15 cellular contexts compared by ENCODE assay signal in the genomic region with DNA sequence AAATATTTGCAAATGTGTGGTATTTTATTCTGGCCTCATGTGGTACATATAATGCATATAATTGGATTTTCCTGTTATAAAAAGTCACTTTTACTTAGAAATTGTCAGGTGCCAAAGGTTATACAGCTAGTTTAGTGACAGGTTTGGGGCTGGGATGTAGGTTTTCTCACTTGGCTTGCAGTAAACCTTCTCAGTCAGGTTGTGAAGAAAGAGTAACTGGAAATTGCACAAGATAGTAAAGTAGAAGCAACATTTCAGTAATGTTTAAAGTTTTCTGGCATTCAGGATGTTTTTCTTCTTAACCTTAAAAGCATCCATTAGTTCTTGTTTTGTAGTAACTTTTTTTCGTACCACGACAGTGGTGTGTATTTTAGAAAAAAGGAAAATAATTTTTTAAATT. TPM values are rescaled to one million over a fixed set of nuclear protein-coding genes. Genes with fewer than 3 reads are reported as not detected.
A peak's percentile ranks its signal among the peaks of the same experiment; 100 is the strongest.
DNase-seq lines count a peak whose midpoint lies in the region; ATAC-seq, FAIRE-seq and TF ChIP-seq lines count a peak whose summit lies in the region.
"Had no signal": no experiment of that assay in that cellular context is flagged by ENCODE, and none has a peak within 500 bp of the region (broad histone marks: within the 10 kb centered on the region; RNA-seq: fewer than 3 reads in every experiment).

No MANE protein-coding gene starts in this region.

- H3K4me3 Mint-ChIP-seq in chondrocyte (ENCODE audit: unreplicated experiment) (no peak overlapping the region), progenitor cell of endocrine pancreas (ENCODE audit: low read depth) (no peak overlapping the region)
- H3K4me3 Mint-ChIP-seq: activated CD4-positive, alpha-beta memory T cell treated with anti-CD3 and anti-CD28 coated beads for 36 hours; brain had no signal

- H4K91ac ChIP-seq in mesenchymal stem cell (ENCODE audit: low read length), result no peak overlapping the region

- peak overlapping the region; percentile 21 for H3K9ac ChIP-seq in mesenchymal stem cell (ENCODE audit: low read length)

- no peak overlapping the region for H3K27ac ChIP-seq in mesenchymal stem cell (ENCODE audit: low read length, poor library complexity, severe bottlenecking)
- H3K27ac ChIP-seq: tibial artery had no signal

- H3K9me3 Mint-ChIP-seq in chondrocyte (ENCODE audit: low read depth) (peaks cover under 1% of the 10 kb centered on the region), progenitor cell of endocrine pancreas (ENCODE audit: low read depth) (peaks cover 10% of the 10 kb centered on the region)

- peaks cover 7% of the 10 kb centered on the region for H3K79me1 ChIP-seq in mesenchymal stem cell (replicated peaks; ENCODE audit: low read length, poor library complexity, severe bottlenecking)

- no peaks in the 10 kb centered on the region for H3K9me3 ChIP-seq in mesenchymal stem cell (ENCODE audit: control insufficient read depth, low read length)
- H3K9me3 ChIP-seq: tibial artery had no signal

- H2BK5ac ChIP-seq in mesenchymal stem cell (ENCODE audit: low read depth, low read length, poor library complexity, severe bottlenecking), result no peak overlapping the region

- peak; percentile 6 for FAIRE-seq in A204.1 (lab: Jason Lieb, UNC)

- peaks cover under 1% of the 10 kb centered on the region for H3K36me3 Mint-ChIP-seq in chondrocyte (ENCODE audit: low read depth)
- peaks cover 15% of the 10 kb centered on the region for H3K36me3 Mint-ChIP-seq in progenitor cell of endocrine pancreas (ENCODE audit: insufficient read depth)

- no peaks in the 10 kb centered on the region for H3K27me3 ChIP-seq in mesenchymal stem cell (ENCODE audit: control insufficient read depth in 1 of 2, insufficient read depth in 1 of 2, low read length in 2 of 2)
- H3K27me3 ChIP-seq: tibial artery had no signal

- no peak overlapping the region for H3K4ac ChIP-seq in mesenchymal stem cell (ENCODE audit: low read depth in 1 of 2, low read length in 2 of 2)

- H2AFZ ChIP-seq in mesenchymal stem cell (ENCODE audit: low read depth, low read length), result no peak overlapping the region

- H3K36me3 ChIP-seq in mesenchymal stem cell (ENCODE audit: control insufficient read depth in 1 of 2, insufficient read depth in 2 of 2, low read depth in 1 of 2, low read length in 2 of 2), result no peaks in the 10 kb centered on the region
- H3K36me3 ChIP-seq: tibial artery had no signal

- no peak overlapping the region for H2AK5ac ChIP-seq in mesenchymal stem cell (ENCODE audit: low read length, severe bottlenecking)

- TF ChIP-seq CTCF in chondrocyte (IDR thresholded peaks at IDR 0.05) (no peak), progenitor cell of endocrine pancreas (IDR thresholded peaks at IDR 0.05; ENCODE audit: unreplicated experiment) (no peak)

- H3K14ac ChIP-seq in mesenchymal stem cell (ENCODE audit: low read length in 2 of 2), result no peak overlapping the region

- no peak overlapping the region for H3K18ac ChIP-seq in mesenchymal stem cell (ENCODE audit: low read depth in 1 of 2, low read length in 2 of 2)

- H3K4me3 ChIP-seq in mesenchymal stem cell (ENCODE audit: insufficient read depth in 1 of 2, low read depth in 1 of 2, low read length in 2 of 2), result no peak overlapping the region
- H3K4me3 ChIP-seq: tibial artery had no signal

- no peak overlapping the region for H4K8ac ChIP-seq in mesenchymal stem cell (ENCODE audit: low read length)

- H3K23ac ChIP-seq in mesenchymal stem cell (ENCODE audit: low read length in 2 of 2), result no peak overlapping the region

- H3K4me1 Mint-ChIP-seq in chondrocyte (ENCODE audit: low read depth) (peaks cover 78% of the 10 kb centered on the region), progenitor cell of endocrine pancreas (ENCODE audit: low read depth) (peaks cover 19% of the 10 kb centered on the region)

- H3K27ac Mint-ChIP-seq in chondrocyte (ENCODE audit: unreplicated experiment), result peak overlapping the region; percentile 65
- H3K27ac Mint-ChIP-seq in progenitor cell of endocrine pancreas, result no peak overlapping the region
- H3K27ac Mint-ChIP-seq: activated CD4-positive, alpha-beta memory T cell treated with anti-CD3 and anti-CD28 coated beads for 36 hours had no signal

- H3K27me3 Mint-ChIP-seq in chondrocyte (ENCODE audit: low read depth) (no peaks in the 10 kb centered on the region), progenitor cell of endocrine pancreas (no peaks in the 10 kb centered on the region)
- H3K27me3 Mint-ChIP-seq: activated CD4-positive, alpha-beta memory T cell treated with anti-CD3 and anti-CD28 coated beads for 36 hours; brain had no signal

- no peak overlapping the region for H2BK120ac ChIP-seq in mesenchymal stem cell (ENCODE audit: low read depth, low read length)

- H3K4me2 ChIP-seq in mesenchymal stem cell (ENCODE audit: low read length, poor library complexity, severe bottlenecking), result no peak overlapping the region

- no peak overlapping the region for H2BK12ac ChIP-seq in mesenchymal stem cell (ENCODE audit: low read length in 2 of 2)

- WGBS in mesenchymal stem cell, result no CpG with 5 or more reads among the region's 2 CpGs

- ATAC-seq in HG03196 (IDR thresholded peaks at IDR 0.05; ENCODE audit: unreplicated experiment) (no peak), GM18909 (IDR thresholded peaks at IDR 0.05; ENCODE audit: poor library complexity, unreplicated experiment) (no peak)

- H3K4me1 ChIP-seq in mesenchymal stem cell (ENCODE audit: control insufficient read depth, insufficient read depth, low read depth, low read length), result peaks cover 4% of the 10 kb centered on the region

- H2BK15ac ChIP-seq in mesenchymal stem cell (ENCODE audit: low read depth, poor library complexity, severe bottlenecking), result no peak overlapping the region

- DNase-seq in GM04503 (ENCODE audit: low read depth), result peak; percentile 8
- no peak for DNase-seq in chondrocyte (ENCODE audit: low spot score)
- DNase-seq in mesenchymal stem cell, result peak; percentile 51
- no peak for DNase-seq in activated CD4-positive, CD25-positive, alpha-beta regulatory T cell treated with anti-CD3 and anti-CD28 coated beads, Interleukin-2, amount 50 U/mL, for 72 hours
- no peak for DNase-seq in progenitor cell of endocrine pancreas (ENCODE audit: low spot score, unreplicated experiment)
- DNase-seq: activated CD4-positive, alpha-beta memory T cell treated with anti-CD3 and anti-CD28 coated beads for 36 hours; activated effector memory CD4-positive, alpha-beta T cell treated with Interleukin-2 at 50 U/mL for 16 hours; NCI-H69; nucleus accumbens; stimulated activated CD4-positive, alpha-beta T cell treated with anti-CD3 and anti-CD28 coated beads, Interleukin-15, amount 100 ng/mL, for 24 hours; tibial artery had no signal

RNA-seq across cellular contexts. Expression of gene MEF2A, which starts 53.9 kb away (rescaled TPM):
- 138 to 191 TPM (median 184 TPM) in 3 replicates for total RNA-seq in chondrocyte
- polyA plus RNA-seq in mesenchymal stem cell (2013, experiment 1 of 2), result 26.0 TPM
- polyA plus RNA-seq in mesenchymal stem cell (2013, experiment 2 of 2), result 25.6 TPM
- 36.2 TPM in 2 replicates for total RNA-seq in progenitor cell of endocrine pancreas

Comparison
In these comparisons a context has a peak if more than half of its experiments do, and no peak if none do; other contexts are left out.
1. DNase-seq: peak in GM04503 (single experiment) and mesenchymal stem cell (single experiment); none in chondrocyte (single experiment), activated CD4-positive, CD25-positive, alpha-beta regulatory T cell treated with anti-CD3 and anti-CD28 coated beads, Interleukin-2, amount 50 U/mL, for 72 hours (single experiment) and progenitor cell of endocrine pancreas (single experiment).